ENCODE assay signal across 8 cellular contexts in genomic region chr11:67354314-67355022, GRCh38. TPM values are rescaled to one million over a fixed set of nuclear protein-coding genes. Genes with fewer than 3 reads are reported as not detected.
DNase-seq lines count a peak whose midpoint lies in the region; ATAC-seq and TF ChIP-seq lines count a peak whose summit lies in the region.

No MANE protein-coding gene starts in this region.

- H3K27me3 ChIP-seq in ascending aorta (no peaks in the 10 kb centered on the region), iPS-15b (ENCODE audit: control insufficient read depth, insufficient read depth, low read length) (peaks cover 5% of the 10 kb centered on the region)

- TF ChIP-seq CTCF in ascending aorta (IDR thresholded peaks at IDR 0.05) = no peak

- H3K9me3 ChIP-seq in ascending aorta (no peaks in the 10 kb centered on the region), iPS-15b (ENCODE audit: control insufficient read depth, insufficient read depth, low read length) (no peaks in the 10 kb centered on the region)

- intact Hi-C loops in ascending aorta (cut with DNase I) = no loop called here

- H3K4me1 ChIP-seq in ascending aorta (peaks cover 26 to 60% of the 10 kb centered on the region in 2 donors), iPS-15b (ENCODE audit: control insufficient read depth, insufficient read depth, low read length) (peaks cover 15% of the 10 kb centered on the region)

- H3K4me3 ChIP-seq in ascending aorta (peak overlapping the region; percentile 20 to 80), iPS-15b (ENCODE audit: low read depth, low read length) (peak overlapping the region; percentile 78), skin epidermis (peak overlapping the region in 2 of 7 experiments; percentile 66 to 74)

- H3K36me3 ChIP-seq in ascending aorta (no peaks in the 10 kb centered on the region), iPS-15b (ENCODE audit: control insufficient read depth, insufficient read depth, low read length) (no peaks in the 10 kb centered on the region)

- H3K9ac ChIP-seq in iPS-15b (ENCODE audit: low read depth, low read length) = no peak overlapping the region

- no peak for ATAC-seq in HG02759 (IDR thresholded peaks at IDR 0.05; ENCODE audit: unreplicated experiment)

- peak overlapping the region; percentile 98 to 99 for H3K27ac ChIP-seq in ascending aorta
- H3K27ac ChIP-seq in skin epidermis = peak overlapping the region; percentile 8 to 100 (median 98)

- DNase-seq in GM04504 (ENCODE audit: low read depth) (peak; percentile 94), LoVo (ENCODE audit: low spot score) (peak; percentile 94), ascending aorta (ENCODE audit: low spot score in 2 of 2) (peak; percentile 74 to 97), RPMI8226 (no peak)
- no peak for DNase-seq in stimulated activated CD4-positive, alpha-beta T cell treated with anti-CD3 and anti-CD28 coated beads, Interleukin-15, amount 100 ng/mL, for 24 hours

RNA-seq across cellular contexts. Expression of gene POLD4, which starts 1.1 kb away (rescaled TPM):
- total RNA-seq in ascending aorta = 107 TPM

RNA-seq across cellular contexts. Expression of gene CLCF1, which starts 18.9 kb away (rescaled TPM):
- total RNA-seq in ascending aorta = 32.6 TPM

RNA-seq across cellular contexts. Expression of gene RAD9A, which starts 37.3 kb away (rescaled TPM):
- 22.6 TPM for total RNA-seq in ascending aorta

RNA-seq across cellular contexts. Expression of gene PPP1CA, which starts 47.2 kb away (rescaled TPM):
- 113 TPM for total RNA-seq in ascending aorta

RNA-seq across cellular contexts. Expression of gene TBC1D10C, which starts 49.4 kb away (rescaled TPM):
- 0.64 TPM for total RNA-seq in ascending aorta

Comparison
In these comparisons a context has a peak if more than half of its experiments do, and no peak if none do; other contexts are left out.
1. DNase-seq: peak in GM04504 (single experiment), LoVo (single experiment) and ascending aorta (2 of 2); none in stimulated activated CD4-positive, alpha-beta T cell treated with anti-CD3 and anti-CD28 coated beads, Interleukin-15, amount 100 ng/mL, for 24 hours (single experiment) and RPMI8226 (single experiment).